33 cellular contexts compared by ENCODE assay signal in the genomic region with DNA sequence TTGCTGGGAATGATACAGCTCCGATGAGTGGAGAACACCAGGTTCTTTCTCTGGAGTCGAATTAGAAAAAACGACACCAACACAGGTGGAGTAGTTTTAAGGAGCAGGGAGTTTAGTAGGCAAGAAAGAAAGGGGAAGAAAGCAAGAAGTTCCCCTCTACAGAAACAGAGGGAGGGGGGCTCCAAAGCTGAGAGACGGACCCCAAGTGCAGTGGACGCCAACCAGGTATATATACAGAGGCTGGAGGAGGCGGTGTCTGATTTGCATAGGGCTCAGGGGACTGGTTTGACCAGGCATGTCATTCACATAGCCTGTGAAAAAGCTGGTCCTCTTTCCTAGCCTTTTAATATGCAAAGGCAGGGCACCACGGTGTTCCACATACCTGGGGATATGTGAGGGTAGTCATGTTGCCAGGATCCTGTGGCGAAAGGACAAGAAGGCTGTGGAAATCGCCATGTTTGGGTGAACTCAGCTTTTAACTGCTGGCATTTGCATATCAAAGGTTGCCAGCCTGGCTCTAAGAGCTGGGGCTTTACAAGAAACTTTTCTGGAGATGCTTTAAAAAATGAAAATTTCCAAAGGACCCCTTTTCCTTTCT.
DNase-seq lines count a peak whose midpoint lies in the region; ATAC-seq lines count a peak whose summit lies in the region.
"Had no signal": no experiment of that assay in that cellular context is flagged by ENCODE, and none has a peak within 500 bp of the region (broad histone marks: within the 10 kb centered on the region; RNA-seq: fewer than 3 reads in every experiment).

No MANE protein-coding gene starts in this region.

- no peaks in the 10 kb centered on the region for H3K4me1 ChIP-seq in NT2/D1 (ENCODE audit: insufficient read depth, insufficient read length)
- peaks cover 3% of the 10 kb centered on the region for H3K4me1 ChIP-seq in mesenchymal stem cell (ENCODE audit: control insufficient read depth, insufficient read depth, low read depth, low read length)
- H3K4me1 ChIP-seq: gastrocnemius medialis, pancreas had no signal

- peak overlapping the region in 1 of 2 experiments; percentile 58 for H3K4ac ChIP-seq in mesenchymal stem cell (ENCODE audit: low read depth in 1 of 2, low read length in 2 of 2)

- 79% methylated on average over 9 of the region's 9 CpGs for WGBS in mesenchymal stem cell

- H2BK120ac ChIP-seq in mesenchymal stem cell (ENCODE audit: low read depth, low read length): peak overlapping the region; percentile 61

- peak overlapping the region in 1 of 2 experiments; percentile 18 for H3K18ac ChIP-seq in mesenchymal stem cell (ENCODE audit: low read depth in 1 of 2, low read length in 2 of 2)

- DNase-seq in ELF-1 (ENCODE audit: low read depth, low spot score): peak; percentile 83
- peak; percentile 92 for DNase-seq in NT2/D1 (ENCODE audit: low read depth, low spot score)
- peak; percentile 98 for DNase-seq in iPS DF 19.7 (ENCODE audit: low read depth, low spot score)
- DNase-seq in mesenchymal stem cell: no peak
- no peak for DNase-seq in cardiac septum (ENCODE audit: low spot score)
- DNase-seq in GDM1 (lab: John Stamatoyannopoulos, UW): no peak
- DNase-seq in SKM-1 treated with dmso at 0.1 percent for 144 hours (lab: John Stamatoyannopoulos, UW; ENCODE audit: unreplicated experiment): no peak
- DNase-seq: activated CD4-positive, alpha-beta memory T cell treated with anti-CD3 and anti-CD28 coated beads, Interleukin-2, amount 10 ng/mL, durations not matched to agents 7 days and 5 days; activated CD4-positive, alpha-beta T cell treated with anti-CD3 and anti-CD28 coated beads for 1 hour; activated CD8-positive, alpha-beta memory T cell treated with anti-CD3 and anti-CD28 coated beads, Interleukin-2, amount 50 U/mL, for 4 hours; activated naive CD4-positive, alpha-beta T cell treated with anti-CD3 and anti-CD28 coated beads for 36 hours; body of pancreas; C1 segment of cervical spinal cord; DMS79 treated with DMSO at 0.1 percent for 48 hours; dorsolateral prefrontal cortex; gastrocnemius medialis; Karpas-422; kidney; midbrain; naive B cell; NCI-H1417; NCI-H2029; NCI-H524; pancreas; stimulated activated naive CD4-positive, alpha-beta T cell treated with Interleukin-2 at 50 U/mL for 16 hours; T-helper 2 cell had no signal

- H3K4me2 ChIP-seq in mesenchymal stem cell (ENCODE audit: low read length, poor library complexity, severe bottlenecking): no peak overlapping the region

- H3K27me3 ChIP-seq in NT2/D1 (ENCODE audit: insufficient read depth, insufficient read length): no peaks in the 10 kb centered on the region
- H3K27me3 ChIP-seq in mesenchymal stem cell (ENCODE audit: control insufficient read depth in 1 of 2, insufficient read depth in 1 of 2, low read length in 2 of 2): no peaks in the 10 kb centered on the region
- H3K27me3 ChIP-seq: body of pancreas, dorsolateral prefrontal cortex, gastrocnemius medialis, pancreas had no signal

- no peak for ATAC-seq in GM19452 (IDR thresholded peaks at IDR 0.05; ENCODE audit: unreplicated experiment)
- ATAC-seq: body of pancreas, gastrocnemius medialis, HepG2, pancreas, Right ventricle myocardium inferior, SK-N-SH treated with all-trans-retinoic acid at 6 μM for 48 hours had no signal

- peak overlapping the region; percentile 92 to 93 for H2BK12ac ChIP-seq in mesenchymal stem cell (ENCODE audit: low read length in 2 of 2)

- H4K8ac ChIP-seq in mesenchymal stem cell (ENCODE audit: low read length): no peak overlapping the region

- H2BK5ac ChIP-seq in mesenchymal stem cell (ENCODE audit: low read depth, low read length, poor library complexity, severe bottlenecking): no peak overlapping the region

- peaks cover 16% of the 10 kb centered on the region for H3K9me3 ChIP-seq in NT2/D1 (ENCODE audit: insufficient read depth, low read length)
- no peaks in the 10 kb centered on the region for H3K9me3 ChIP-seq in mesenchymal stem cell (ENCODE audit: control insufficient read depth, low read length)
- H3K9me3 ChIP-seq: body of pancreas, gastrocnemius medialis, pancreas had no signal

- peak overlapping the region; percentile 35 for H2AK5ac ChIP-seq in mesenchymal stem cell (ENCODE audit: low read length, severe bottlenecking)

- H3K4me3 ChIP-seq in NT2/D1 (ENCODE audit: insufficient read length, low read depth) (no peak overlapping the region), mesenchymal stem cell (ENCODE audit: insufficient read depth in 1 of 2, low read depth in 1 of 2, low read length in 2 of 2) (no peak overlapping the region)
- H3K4me3 ChIP-seq: body of pancreas, dorsolateral prefrontal cortex, gastrocnemius medialis, pancreas, skin epidermis had no signal

- no peak overlapping the region for H2AFZ ChIP-seq in mesenchymal stem cell (ENCODE audit: low read depth, low read length)

- no peak overlapping the region for H3K14ac ChIP-seq in mesenchymal stem cell (ENCODE audit: low read length in 2 of 2)

- H3K27ac ChIP-seq in mesenchymal stem cell (ENCODE audit: low read length, poor library complexity, severe bottlenecking): no peak overlapping the region
- H3K27ac ChIP-seq: 22Rv1, body of pancreas, dorsolateral prefrontal cortex, gastrocnemius medialis, HL-60, pancreas, skin epidermis had no signal

- H3K23ac ChIP-seq in mesenchymal stem cell (ENCODE audit: low read length in 2 of 2): no peak overlapping the region

- H4K91ac ChIP-seq in mesenchymal stem cell (ENCODE audit: low read length): peak overlapping the region; percentile 75

- H2BK15ac ChIP-seq in mesenchymal stem cell (ENCODE audit: low read depth, poor library complexity, severe bottlenecking): peak overlapping the region; percentile 52

- no peaks in the 10 kb centered on the region for H3K79me1 ChIP-seq in mesenchymal stem cell (replicated peaks; ENCODE audit: low read length, poor library complexity, severe bottlenecking)

- intact Hi-C loops in cardiac septum (cut with DNase I): no loop called here

- H3K9ac ChIP-seq in NT2/D1 (ENCODE audit: insufficient read length, low read depth) (no peak overlapping the region), mesenchymal stem cell (ENCODE audit: low read length) (no peak overlapping the region)

- H3K36me3 ChIP-seq in NT2/D1 (ENCODE audit: insufficient read depth, insufficient read length, low read length) (no peaks in the 10 kb centered on the region), mesenchymal stem cell (ENCODE audit: control insufficient read depth in 1 of 2, insufficient read depth in 2 of 2, low read depth in 1 of 2, low read length in 2 of 2) (no peaks in the 10 kb centered on the region)
- H3K36me3 ChIP-seq: gastrocnemius medialis, pancreas had no signal

Comparison
In these comparisons a context has a peak if more than half of its experiments do, and no peak if none do; other contexts are left out.
1. DNase-seq: peak in ELF-1 (single experiment), NT2/D1 (single experiment) and iPS DF 19.7 (single experiment); none in mesenchymal stem cell (single experiment), cardiac septum (single experiment), GDM1 (single experiment) and SKM-1 treated with dmso at 0.1 percent for 144 hours (single experiment).